Comparison of ENCODE assay signal across 9 cellular contexts in the genomic region with DNA sequence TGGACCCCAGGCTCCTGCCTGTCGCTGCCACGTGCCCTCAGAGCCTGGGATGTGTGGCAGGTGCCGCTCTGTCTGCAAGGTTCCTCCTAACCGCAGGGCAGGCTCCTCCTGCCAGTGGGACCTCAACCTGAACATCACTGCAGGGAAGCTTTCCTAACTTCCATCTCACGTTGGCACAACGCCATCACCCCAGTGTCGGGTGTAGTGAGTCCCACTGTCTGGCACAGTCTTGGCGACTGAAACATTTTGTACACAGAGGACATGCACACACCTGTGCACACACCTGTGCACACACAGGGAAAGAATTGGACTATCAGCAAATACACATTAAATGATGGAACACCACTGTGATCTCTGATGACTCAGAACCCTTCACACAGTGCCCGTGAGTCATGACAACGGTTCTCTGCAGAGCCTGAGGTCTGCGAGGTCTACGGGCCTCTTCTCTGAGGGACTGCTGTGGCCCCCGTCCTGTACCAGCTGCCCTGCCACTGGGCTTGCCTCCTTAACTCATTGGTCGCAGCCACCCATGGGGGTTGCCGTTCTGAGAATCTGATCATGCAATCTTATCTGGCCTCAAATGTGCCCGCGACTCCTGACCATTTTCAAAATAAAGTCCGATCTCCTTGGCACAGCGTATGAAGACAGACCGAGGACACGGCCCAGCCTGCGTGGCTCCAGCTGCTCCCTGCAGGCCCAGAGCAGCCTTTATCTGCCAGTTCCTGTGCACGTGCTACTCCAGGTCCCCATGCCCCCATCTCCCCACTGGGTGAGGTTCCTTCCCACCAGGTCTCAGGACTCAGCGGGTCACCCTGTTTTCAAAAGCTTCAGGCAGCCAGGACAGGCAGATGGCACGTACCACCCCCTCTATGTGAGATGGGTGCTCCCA. TPM values are rescaled to one million over a fixed set of nuclear protein-coding genes. Genes with fewer than 3 reads are reported as not detected.
DNase-seq lines count a peak whose midpoint lies in the region; ATAC-seq and TF ChIP-seq lines count a peak whose summit lies in the region.
"Had no signal": no experiment of that assay in that cellular context is flagged by ENCODE, and none has a peak within 500 bp of the region (broad histone marks: within the 10 kb centered on the region; RNA-seq: fewer than 3 reads in every experiment).

No MANE protein-coding gene starts in this region.

- no peak overlapping the region for H3K9ac ChIP-seq in MM.1S (ENCODE audit: low read length)

- no peaks in the 10 kb centered on the region; the same call in 1 of the 2 replicates for H3F3A ChIP-seq in MM.1S (ENCODE audit: insufficient read depth, low read length)

- peaks cover 6% of the 10 kb centered on the region for H3K36me3 Mint-ChIP-seq in activated T-helper 1 cell treated with anti-CD3 and anti-CD28 coated beads, Interleukin-12 subunit alpha, Interleukin-12 subunit beta, Interleukin-2, Interleukin-4 antibody, amounts not matched to agents 30 ng/mL and 10 ng/mL and 1 ng/mL, durations not matched to agents 14 hours and 24 hours and 36 hours (ENCODE audit: low read depth)

- no peak overlapping the region for H3K4me3 ChIP-seq in right cardiac atrium (ENCODE audit: low read length)
- H3K4me3 ChIP-seq in ascending aorta, result no peak overlapping the region
- H3K4me3 ChIP-seq in MM.1S (ENCODE audit: low read length), result no peak overlapping the region

- H3K9me2 ChIP-seq in MM.1S (replicated peaks; ENCODE audit: insufficient read depth, low read length), result no peaks in the 10 kb centered on the region

- WGBS in right cardiac atrium, result 60% methylated on average over 25 of the region's 25 CpGs

- H3K9me3 ChIP-seq in right cardiac atrium (ENCODE audit: control insufficient read depth, low read length) (no peaks in the 10 kb centered on the region), ascending aorta (no peaks in the 10 kb centered on the region), MM.1S (replicated peaks; ENCODE audit: insufficient read depth, low read length) (no peaks in the 10 kb centered on the region)
- H3K9me3 ChIP-seq: thoracic aorta had no signal

- peak overlapping the region; percentile 63 for H3K4me3 Mint-ChIP-seq in activated T-helper 1 cell treated with anti-CD3 and anti-CD28 coated beads, Interleukin-12 subunit alpha, Interleukin-12 subunit beta, Interleukin-2, Interleukin-4 antibody, amounts not matched to agents 30 ng/mL and 10 ng/mL and 1 ng/mL, durations not matched to agents 14 hours and 24 hours and 36 hours

- H3K27ac ChIP-seq in right cardiac atrium (ENCODE audit: low read length), result no peak overlapping the region
- peak overlapping the region in 1 of 2 donors; percentile 23 for H3K27ac ChIP-seq in ascending aorta
- no peak overlapping the region for H3K27ac ChIP-seq in MM.1S (ENCODE audit: low read length)
- H3K27ac ChIP-seq: thoracic aorta had no signal

- H3K36me3 ChIP-seq in ascending aorta (peaks cover 0 to 6% of the 10 kb centered on the region in 2 donors), MM.1S (replicated peaks; ENCODE audit: insufficient read depth, low read length) (no peaks in the 10 kb centered on the region)
- H3K36me3 ChIP-seq: thoracic aorta had no signal

- no peak overlapping the region for H2AFZ ChIP-seq in MM.1S (ENCODE audit: low read length)

- no peaks in the 10 kb centered on the region for H3K79me2 ChIP-seq in MM.1S (ENCODE audit: low read length)

- H3K4me2 ChIP-seq in MM.1S (ENCODE audit: low read depth, low read length), result no peak overlapping the region; the same call in 1 of the 2 replicates

- no peaks in the 10 kb centered on the region for H4K20me1 ChIP-seq in MM.1S (ENCODE audit: insufficient read depth, low read length)

- intact Hi-C loops in activated T-helper 1 cell treated with anti-CD3 and anti-CD28 coated beads, Interleukin-12 subunit alpha, Interleukin-12 subunit beta, Interleukin-2, Interleukin-4 antibody, amounts not matched to agents 30 ng/mL and 10 ng/mL and 1 ng/mL, durations not matched to agents 14 hours and 24 hours and 36 hours (cut with micrococcal nuclease), result loop anchor here (10.0 kb wide), 1 partner anchor 80 kb away; no protein-coding TSS in a partner anchor
- intact Hi-C loops in right cardiac atrium (cut with DNase I), result loop anchor here in 3 of 4 donors (2.0 to 10.0 kb wide), 3 partner anchors 116 to 120 kb away; no protein-coding TSS in a partner anchor
- intact Hi-C loops in ascending aorta (cut with DNase I), result loop anchor here (5.0 kb wide), 1 partner anchor 37 kb away; no protein-coding TSS in a partner anchor

- no peaks in the 10 kb centered on the region for H3K27me3 Mint-ChIP-seq in activated T-helper 1 cell treated with anti-CD3 and anti-CD28 coated beads, Interleukin-12 subunit alpha, Interleukin-12 subunit beta, Interleukin-2, Interleukin-4 antibody, amounts not matched to agents 30 ng/mL and 10 ng/mL and 1 ng/mL, durations not matched to agents 14 hours and 24 hours and 36 hours (ENCODE audit: insufficient read depth)

- H3K27me3 ChIP-seq in right cardiac atrium (ENCODE audit: control insufficient read depth, insufficient read depth) (no peaks in the 10 kb centered on the region), ascending aorta (no peaks in the 10 kb centered on the region), MM.1S (replicated peaks; ENCODE audit: insufficient read depth, low read length) (no peaks in the 10 kb centered on the region)

- TF ChIP-seq CTCF in ascending aorta (IDR thresholded peaks at IDR 0.05) (no peak), MM.1S (IDR thresholded peaks at IDR 0.05; ENCODE audit: low read length) (no peak)

- H3K9me3 Mint-ChIP-seq in activated T-helper 1 cell treated with anti-CD3 and anti-CD28 coated beads, Interleukin-12 subunit alpha, Interleukin-12 subunit beta, Interleukin-2, Interleukin-4 antibody, amounts not matched to agents 30 ng/mL and 10 ng/mL and 1 ng/mL, durations not matched to agents 14 hours and 24 hours and 36 hours, result no peaks in the 10 kb centered on the region

- ATAC-seq in right cardiac atrium (peak; percentile 39 to 43), HG03135 (IDR thresholded peaks at IDR 0.05; ENCODE audit: unreplicated experiment) (no peak), GM19397 (IDR thresholded peaks at IDR 0.05; ENCODE audit: unreplicated experiment) (no peak)

- H3K27ac Mint-ChIP-seq in activated T-helper 1 cell treated with anti-CD3 and anti-CD28 coated beads, Interleukin-12 subunit alpha, Interleukin-12 subunit beta, Interleukin-2, Interleukin-4 antibody, amounts not matched to agents 30 ng/mL and 10 ng/mL and 1 ng/mL, durations not matched to agents 14 hours and 24 hours and 36 hours, result peak overlapping the region; percentile 94

- H3K4me1 ChIP-seq in right cardiac atrium (ENCODE audit: control insufficient read depth, insufficient read depth, low read length), result no peaks in the 10 kb centered on the region
- peaks cover 0 to 7% of the 10 kb centered on the region in 2 donors for H3K4me1 ChIP-seq in ascending aorta
- peaks cover 12% of the 10 kb centered on the region for H3K4me1 ChIP-seq in MM.1S (ENCODE audit: low read length)

- peaks cover 60% of the 10 kb centered on the region for H3K4me1 Mint-ChIP-seq in activated T-helper 1 cell treated with anti-CD3 and anti-CD28 coated beads, Interleukin-12 subunit alpha, Interleukin-12 subunit beta, Interleukin-2, Interleukin-4 antibody, amounts not matched to agents 30 ng/mL and 10 ng/mL and 1 ng/mL, durations not matched to agents 14 hours and 24 hours and 36 hours (ENCODE audit: low read depth)

- peak; percentile 53 for DNase-seq in DMS79 treated with DMSO at 0.1 percent for 48 hours (lab: John Stamatoyannopoulos, UW)
- peak; percentile 92 for DNase-seq in NCI-H146 (lab: John Stamatoyannopoulos, UW)
- DNase-seq in activated T-helper 1 cell treated with anti-CD3 and anti-CD28 coated beads, Interleukin-12 subunit alpha, Interleukin-12 subunit beta, Interleukin-2, Interleukin-4 antibody, amounts not matched to agents 30 ng/mL and 10 ng/mL and 1 ng/mL, durations not matched to agents 14 hours and 24 hours and 36 hours (ENCODE audit: low spot score), result no peak
- DNase-seq in right cardiac atrium, result peak in 2 of 3 donors; percentile 49 to 61
- no peak for DNase-seq in ascending aorta (ENCODE audit: low spot score in 2 of 2)
- DNase-seq in MM.1S, result no peak

RNA-seq across cellular contexts. Expression of a gene that starts 7.6 kb away (rescaled TPM):
- total RNA-seq in activated T-helper 1 cell treated with anti-CD3 and anti-CD28 coated beads, Interleukin-12 subunit alpha, Interleukin-12 subunit beta, Interleukin-2, Interleukin-4 antibody, amounts not matched to agents 30 ng/mL and 10 ng/mL and 1 ng/mL, durations not matched to agents 14 hours and 24 hours and 36 hours, result 59.5 and 60.8 TPM in 2 replicates
- 10 to 100 TPM; 14.8 to 17.3 (median 16.5) TPM for total RNA-seq in right cardiac atrium
- polyA plus RNA-seq in right cardiac atrium, result 12.1 TPM
- total RNA-seq in ascending aorta, result 12.8 TPM

RNA-seq across cellular contexts. Expression of a gene that starts 23.8 kb away (rescaled TPM):
- 111 and 115 TPM in 2 replicates for total RNA-seq in activated T-helper 1 cell treated with anti-CD3 and anti-CD28 coated beads, Interleukin-12 subunit alpha, Interleukin-12 subunit beta, Interleukin-2, Interleukin-4 antibody, amounts not matched to agents 30 ng/mL and 10 ng/mL and 1 ng/mL, durations not matched to agents 14 hours and 24 hours and 36 hours
- total RNA-seq in right cardiac atrium, result 10 to 100 TPM; 13.6 to 23.7 (median 18.0) TPM
- polyA plus RNA-seq in right cardiac atrium, result 18.8 TPM
- 253 TPM for total RNA-seq in ascending aorta

Comparison
In these comparisons a context has a peak if more than half of its experiments do, and no peak if none do; other contexts are left out.
1. DNase-seq: peak in DMS79 treated with DMSO at 0.1 percent for 48 hours (single experiment), NCI-H146 (single experiment) and right cardiac atrium (2 of 3); none in activated T-helper 1 cell treated with anti-CD3 and anti-CD28 coated beads, Interleukin-12 subunit alpha, Interleukin-12 subunit beta, Interleukin-2, Interleukin-4 antibody, amounts not matched to agents 30 ng/mL and 10 ng/mL and 1 ng/mL, durations not matched to agents 14 hours and 24 hours and 36 hours (single experiment), ascending aorta (0 of 2) and MM.1S (single experiment).
2. ATAC-seq: peak in right cardiac atrium (2 of 2); none in HG03135 (single experiment) and GM19397 (single experiment).